In the genomic region with DNA sequence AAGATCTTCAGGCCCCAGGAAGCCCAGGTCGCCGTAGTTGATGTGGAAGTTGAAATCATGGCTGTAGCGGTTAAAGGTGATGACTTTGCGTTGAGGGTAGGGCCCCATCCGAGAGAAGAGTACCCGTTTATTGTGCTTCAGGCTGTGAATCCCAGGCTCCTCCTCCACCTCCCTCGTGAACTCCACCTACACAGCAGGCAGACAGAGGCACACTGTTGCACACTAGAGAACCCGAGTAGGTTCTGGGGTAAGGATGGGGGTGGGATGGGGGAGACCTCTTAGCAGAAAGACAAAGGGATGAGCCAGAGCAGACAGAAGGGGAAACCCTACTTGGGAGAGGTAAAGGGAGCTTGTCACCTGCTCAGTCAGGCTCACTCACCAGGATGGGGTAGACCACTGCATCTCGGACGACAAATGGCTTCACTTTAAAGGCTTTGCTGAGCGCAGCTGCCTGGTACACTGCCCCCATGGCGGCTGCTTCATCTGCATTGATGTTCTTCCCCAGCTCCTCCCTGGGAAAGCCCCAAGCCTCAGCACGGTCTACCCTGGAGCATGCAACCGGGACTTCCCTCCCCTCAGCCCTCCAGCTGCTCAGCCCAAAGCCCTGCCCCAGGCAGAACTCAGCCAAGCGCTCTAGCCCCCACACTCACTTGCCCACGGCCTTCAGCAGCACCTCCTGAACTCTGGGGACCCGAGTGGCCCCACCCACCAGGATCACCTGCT, we compare ENCODE assay signal across 12 cellular contexts. TPM values are rescaled to one million over a fixed set of nuclear protein-coding genes. Genes with fewer than 3 reads are reported as not detected.
DNase-seq lines count a peak whose midpoint lies in the region; ATAC-seq and TF ChIP-seq lines count a peak whose summit lies in the region.
"Had no signal": no experiment of that assay in that cellular context is flagged by ENCODE, and none has a peak within 500 bp of the region (broad histone marks: within the 10 kb centered on the region; RNA-seq: fewer than 3 reads in every experiment).

No MANE protein-coding gene starts in this region.

- peaks cover 13% of the 10 kb centered on the region for H3K79me1 ChIP-seq in H9 (ENCODE audit: insufficient read depth, low read depth, low read length, poor library complexity, severe bottlenecking)

- no peaks in the 10 kb centered on the region for H3K27me3 Mint-ChIP-seq in activated naive CD4-positive, alpha-beta T cell treated with anti-CD3 and anti-CD28 coated beads for 36 hours (ENCODE audit: low read depth)
- H3K27me3 Mint-ChIP-seq in H9 (ENCODE audit: low read depth): no peaks in the 10 kb centered on the region

- H3K36me3 ChIP-seq in OCI-LY7 (ENCODE audit: insufficient read depth, low read length): peaks cover 92% of the 10 kb centered on the region
- H3K36me3 ChIP-seq in spleen: peaks cover 4 to 89% (median 84%) of the 10 kb centered on the region in 6 donors

- H3K9me3 ChIP-seq in OCI-LY7 (ENCODE audit: low read length): no peaks in the 10 kb centered on the region
- no peaks in the 10 kb centered on the region for H3K9me3 ChIP-seq in spleen
- H3K9me3 ChIP-seq in H9 (ENCODE audit: control insufficient read depth, low read depth, low read length): no peaks in the 10 kb centered on the region
- H3K9me3 ChIP-seq: BE2C had no signal

- no peak overlapping the region for H4K5ac ChIP-seq in H9 (ENCODE audit: insufficient read length, low read depth, low read length)

- CTCF ChIA-PET in activated naive CD4-positive, alpha-beta T cell treated with anti-CD3 and anti-CD28 coated beads for 36 hours (lab: Charles Lee): no interaction called here
- CTCF ChIA-PET in OCI-LY7 (lab: Charles Lee; ENCODE audit: unreplicated experiment): interaction anchor here (0.6 kb wide), 1 partner anchor 175 kb away, joined by 3 read pairs; no protein-coding TSS in a partner anchor

- H3K36me3 Mint-ChIP-seq in activated naive CD4-positive, alpha-beta T cell treated with anti-CD3 and anti-CD28 coated beads for 36 hours (ENCODE audit: low read depth): peaks cover 63% of the 10 kb centered on the region
- H3K36me3 Mint-ChIP-seq in H9 (ENCODE audit: insufficient read depth in 1 of 3, low read depth in 3 of 3): peaks cover 84 to 96% (median 90%) of the 10 kb centered on the region in 3 experiments

- H3K23ac ChIP-seq in H9 (ENCODE audit: insufficient read length, low read depth, low read length): no peak overlapping the region

- H3K9me3 Mint-ChIP-seq in activated naive CD4-positive, alpha-beta T cell treated with anti-CD3 and anti-CD28 coated beads for 36 hours: no peaks in the 10 kb centered on the region
- no peaks in the 10 kb centered on the region for H3K9me3 Mint-ChIP-seq in H9

- H3K4ac ChIP-seq in H9 (ENCODE audit: low read depth, low read length): no peak overlapping the region

- H3K4me3 Mint-ChIP-seq in activated naive CD4-positive, alpha-beta T cell treated with anti-CD3 and anti-CD28 coated beads for 36 hours: no peak overlapping the region
- no peak overlapping the region; a peak in 1 of 5 replicates for H3K4me3 Mint-ChIP-seq in H9

- no peak overlapping the region for H3K4me3 ChIP-seq in OCI-LY7 (ENCODE audit: low read depth, low read length, poor library complexity, severe bottlenecking)
- no peak overlapping the region for H3K4me3 ChIP-seq in spleen
- H3K4me3 ChIP-seq: coronary artery had no signal

- no peak overlapping the region for H2BK120ac ChIP-seq in H9 (ENCODE audit: low read depth, low read length, poor library complexity, severe bottlenecking)

- TF ChIP-seq POLR2A in spleen (IDR thresholded peaks at IDR 0.05): no peak

- no peak overlapping the region for H2BK20ac ChIP-seq in H9 (ENCODE audit: low read depth, low read length, poor library complexity, severe bottlenecking)

- intact Hi-C loops in activated naive CD4-positive, alpha-beta T cell treated with anti-CD3 and anti-CD28 coated beads for 36 hours (cut with micrococcal nuclease): no loop called here
- intact Hi-C loops in OCI-LY7 (cut with micrococcal nuclease; ENCODE audit: unreplicated experiment) (no loop called here), spleen (cut with DNase I; ENCODE audit: low total_unique reads) (no loop called here), Right ventricle myocardium inferior (cut with DNase I) (no loop called here)

- no peak overlapping the region for H4K8ac ChIP-seq in H9 (replicated peaks; ENCODE audit: insufficient read length, low read depth, low read length)

- H3K4me1 ChIP-seq in OCI-LY7 (ENCODE audit: insufficient read depth, low read length, poor library complexity, severe bottlenecking) (peaks cover 6% of the 10 kb centered on the region), spleen (peaks cover 13 to 42% (median 19%) of the 10 kb centered on the region in 6 donors), H9 (ENCODE audit: insufficient read depth, low read length) (no peaks in the 10 kb centered on the region; the same call in 1 of the 2 replicates)

- H2BK12ac ChIP-seq in H9 (ENCODE audit: insufficient read length, low read depth, low read length): no peak overlapping the region

- no peak overlapping the region for H2AFZ ChIP-seq in OCI-LY7 (ENCODE audit: low read length)
- H2AFZ ChIP-seq in H9 (ENCODE audit: low read length): no peak overlapping the region

- no peak overlapping the region for H3K14ac ChIP-seq in H9 (ENCODE audit: insufficient read depth, low read length)

- no peak overlapping the region for H2AK5ac ChIP-seq in H9 (ENCODE audit: insufficient read length, low read length)

- no peak overlapping the region for H3T11ph ChIP-seq in H9 (ENCODE audit: low read length)

- no peak overlapping the region for H4K91ac ChIP-seq in H9 (ENCODE audit: insufficient read length, low read depth, low read length)

- no peak overlapping the region for H3K56ac ChIP-seq in H9 (ENCODE audit: insufficient read length, low read depth, low read length)

- H2BK15ac ChIP-seq in H9 (ENCODE audit: low read depth, low read length): no peak overlapping the region

- BruUV-seq in OCI-LY7 (replicated peaks; lab: Mats Ljungman, UMichigan): TSS peak; percentile 46

- H3K27ac Mint-ChIP-seq in activated naive CD4-positive, alpha-beta T cell treated with anti-CD3 and anti-CD28 coated beads for 36 hours: peak overlapping the region; percentile 54
- H3K27ac Mint-ChIP-seq in H9: no peak overlapping the region

- ATAC-seq in GM21529 (IDR thresholded peaks at IDR 0.05; ENCODE audit: unreplicated experiment) (peak; percentile 54), Right ventricle myocardium inferior (no peak)

- no peak for TF ChIP-seq CTCF in OCI-LY7 (conservative IDR thresholded peaks at IDR 0.05; ENCODE audit: low read length)
- no peak for TF ChIP-seq CTCF in spleen (IDR thresholded peaks at IDR 0.05 in 8 of 11, conservative IDR thresholded peaks at IDR 0.05 in 3 of 11)
- no peak for TF ChIP-seq CTCF in H9 (conservative IDR thresholded peaks at IDR 0.05)

- peak; percentile 40 for DNase-seq in activated naive CD4-positive, alpha-beta T cell treated with anti-CD3 and anti-CD28 coated beads for 36 hours
- DNase-seq in activated naive CD4-positive, alpha-beta T cell (lab: John Stamatoyannopoulos, UW): no peak
- no peak for DNase-seq in OCI-LY7 (ENCODE audit: low spot score)
- peak; percentile 72 for DNase-seq in spleen
- no peak for DNase-seq in HCEC 1CT
- no peak for DNase-seq in Right ventricle myocardium inferior (ENCODE audit: missing footprints)
- no peak for DNase-seq in H9
- DNase-seq: BE2C, NCI-H226 had no signal

- no peak overlapping the region for H3K18ac ChIP-seq in H9 (ENCODE audit: insufficient read length, low read depth, low read length)

- no peak overlapping the region for H3K9ac ChIP-seq in H9 (ENCODE audit: extremely low read depth, insufficient read length, low read length)
- H3K9ac ChIP-seq: KMS-11 had no signal

- H3K4me2 ChIP-seq in OCI-LY7 (ENCODE audit: low read length) (no peak overlapping the region), H9 (ENCODE audit: insufficient read depth, insufficient read length, low read length) (no peak overlapping the region)
- H3K4me2 ChIP-seq: KMS-11 had no signal

- WGBS in spleen, 5 donors: 62 to 74% (median 72%) methylated on average over 17 of the region's 17 CpGs
- WGBS in H9 (ENCODE audit: extremely low coverage, insufficient read length, low lambda C conversion rate): no CpG with 5 or more reads among the region's 17 CpGs

- H4K20me1 ChIP-seq in OCI-LY7 (ENCODE audit: insufficient read depth, low read length): no peaks in the 10 kb centered on the region
- H4K20me1 ChIP-seq in H9 (ENCODE audit: control insufficient read depth, insufficient read depth, insufficient read length): no peaks in the 10 kb centered on the region

- peaks cover 6% of the 10 kb centered on the region for H3K23me2 ChIP-seq in H9 (ENCODE audit: insufficient read length, low read depth, low read length, poor library complexity, severe bottlenecking)

- no peak overlapping the region for H3K27ac ChIP-seq in OCI-LY7 (ENCODE audit: low read depth, low read length, poor library complexity, severe bottlenecking)
- no peak overlapping the region for H3K27ac ChIP-seq in spleen
- no peak overlapping the region for H3K27ac ChIP-seq in H9 (ENCODE audit: insufficient read length, low read depth, low read length)
- H3K27ac ChIP-seq: coronary artery, KMS-11 had no signal

- peaks cover 45% of the 10 kb centered on the region for H3K4me1 Mint-ChIP-seq in activated naive CD4-positive, alpha-beta T cell treated with anti-CD3 and anti-CD28 coated beads for 36 hours (ENCODE audit: low read depth)
- H3K4me1 Mint-ChIP-seq in H9: peaks cover 8 to 12% of the 10 kb centered on the region in 2 experiments

- peaks cover 14% of the 10 kb centered on the region for H3K79me2 ChIP-seq in OCI-LY7 (ENCODE audit: insufficient read depth, low read depth, low read length)
- H3K79me2 ChIP-seq in H9 (ENCODE audit: insufficient read depth, low read length): peaks cover 10% of the 10 kb centered on the region

- POLR2A ChIA-PET in OCI-LY7 (lab: Charles Lee): interaction anchor here (1.1 kb wide), 1 partner anchor 16 kb away, joined by 3 read pairs; no protein-coding TSS in a partner anchor

- no peaks in the 10 kb centered on the region for H3K9me2 ChIP-seq in OCI-LY7 (ENCODE audit: insufficient read depth, low read length)

- H3K27me3 ChIP-seq in spleen (replicated peaks in 1 of 7) (no peaks in the 10 kb centered on the region), H9 (ENCODE audit: insufficient read depth, low read length) (0 out of 2 replicates have a peak, but pooled peaks cover 3% of the 10 kb centered on the region)
- H3K27me3 ChIP-seq: BE2C had no signal

- no peak overlapping the region for H2BK5ac ChIP-seq in H9 (ENCODE audit: insufficient read length, low read length)

RNA-seq across cellular contexts. Expression of gene HYOU1, which starts 5.4 kb away (rescaled TPM):
- total RNA-seq in activated naive CD4-positive, alpha-beta T cell treated with anti-CD3 and anti-CD28 coated beads for 36 hours: 100 to 1,000 TPM; 108 to 116 TPM
- total RNA-seq in OCI-LY7 (2014; rRNA removed; shearing (Covaris generic)): 86.6 and 97.6 TPM in 2 replicates
- total RNA-seq in OCI-LY7 (2022) (112 and 117 TPM in 2 replicates), spleen (100 to 1,000 TPM in 3 of 7 donors, 10 to 100 TPM in 4; 48.2 to 131 (median 80.8) TPM), Right ventricle myocardium inferior (78.3 TPM), H9 (2021) (228 and 234 TPM in 2 replicates)
- 10 to 100 TPM; 12.3 to 22.7 (median 15.5) TPM for polyA plus RNA-seq in spleen

RNA-seq across cellular contexts. Expression of gene VPS11, which starts 16.0 kb away (rescaled TPM):
- 10 to 100 TPM; 16.9 to 19.5 TPM for total RNA-seq in activated naive CD4-positive, alpha-beta T cell treated with anti-CD3 and anti-CD28 coated beads for 36 hours
- total RNA-seq in OCI-LY7 (2014; rRNA removed; shearing (Covaris generic)): 32.2 and 46.1 TPM in 2 replicates
- total RNA-seq in OCI-LY7 (2022) (23.3 and 25.7 TPM in 2 replicates), spleen (10 to 100 TPM; 30.1 to 48.7 (median 44.8) TPM), Right ventricle myocardium inferior (19.3 TPM), H9 (2021) (17.5 and 18.6 TPM in 2 replicates)
- 10 to 100 TPM; 41.8 to 66.7 (median 42.4) TPM for polyA plus RNA-seq in spleen

RNA-seq across cellular contexts. Expression of gene SLC37A4, which starts 20.9 kb away (rescaled TPM):
- total RNA-seq in activated naive CD4-positive, alpha-beta T cell treated with anti-CD3 and anti-CD28 coated beads for 36 hours: 10 to 100 TPM; 28.3 to 30.3 TPM
- total RNA-seq in OCI-LY7 (2014; rRNA removed; shearing (Covaris generic)): 14.5 and 14.8 TPM in 2 replicates
- total RNA-seq in OCI-LY7 (2022) (16.6 and 20.5 TPM in 2 replicates), spleen (10 to 100 TPM in 6 of 7 donors, 1 to 10 TPM in 1; 9.9 to 26.0 (median 15.9) TPM), Right ventricle myocardium inferior (7.2 TPM), H9 (2021) (41.0 and 42.0 TPM in 2 replicates)
- polyA plus RNA-seq in spleen: 10 to 100 TPM in 2 of 3 donors, 1 to 10 TPM in 1; 8.2 to 12.6 (median 10.1) TPM

RNA-seq across cellular contexts. Expression of gene TRAPPC4, which starts 33.0 kb away (rescaled TPM):
- 10 to 100 TPM; 66.4 to 69.9 TPM for total RNA-seq in activated naive CD4-positive, alpha-beta T cell treated with anti-CD3 and anti-CD28 coated beads for 36 hours
- 49.3 and 64.3 TPM in 2 replicates for total RNA-seq in OCI-LY7 (2014; rRNA removed; shearing (Covaris generic))
- total RNA-seq in OCI-LY7 (2022) (58.0 and 58.5 TPM in 2 replicates), spleen (10 to 100 TPM; 43.0 to 61.8 (median 54.4) TPM), Right ventricle myocardium inferior (29.6 TPM), H9 (2021) (82.8 TPM in 2 replicates)
- polyA plus RNA-seq in spleen: 10 to 100 TPM; 33.1 to 53.0 (median 47.6) TPM

RNA-seq across cellular contexts. Expression of gene HMBS, which starts 33.1 kb away (rescaled TPM):
- 10 to 100 TPM; 27.9 to 29.4 TPM for total RNA-seq in activated naive CD4-positive, alpha-beta T cell treated with anti-CD3 and anti-CD28 coated beads for 36 hours
- total RNA-seq in OCI-LY7 (2014; rRNA removed; shearing (Covaris generic)): 12.1 and 12.2 TPM in 2 replicates
- total RNA-seq in OCI-LY7 (2022): 49.6 and 50.0 TPM in 2 replicates
- 10 to 100 TPM in 6 of 7 donors, 1 to 10 TPM in 1; 7.4 to 42.6 (median 14.1) TPM for total RNA-seq in spleen
- 10 to 100 TPM; 22.8 to 42.0 (median 23.3) TPM for polyA plus RNA-seq in spleen
- 22.8 TPM for total RNA-seq in Right ventricle myocardium inferior
- total RNA-seq in H9 (2021): 57.2 and 57.7 TPM in 2 replicates

Comparison
In these comparisons a context has a peak if more than half of its experiments do, and no peak if none do; other contexts are left out.
1. DNase-seq: peak in activated naive CD4-positive, alpha-beta T cell treated with anti-CD3 and anti-CD28 coated beads for 36 hours (single experiment) and spleen (single experiment); none in activated naive CD4-positive, alpha-beta T cell (0 of 4), OCI-LY7 (single experiment), HCEC 1CT (single experiment), Right ventricle myocardium inferior (single experiment) and H9 (single experiment).